33 cellular contexts compared by ENCODE assay signal in genomic region chr4:126798214-126798613, GRCh38.
"Had no signal": no experiment of that assay in that cellular context is flagged by ENCODE, and none has a peak within 500 bp of the region (broad histone marks: within the 10 kb centered on the region; RNA-seq: fewer than 3 reads in every experiment).

No MANE protein-coding gene starts in this region.

- H3K36me3 ChIP-seq: brain microvascular endothelial cell, colonic mucosa, esophagus squamous epithelium, gastroesophageal sphincter, heart right ventricle, WERI-Rb-1 had no signal

- H3K4me3 ChIP-seq: colonic mucosa, esophagus squamous epithelium, gastroesophageal sphincter, heart right ventricle had no signal

- H3K4me1 ChIP-seq: colonic mucosa, esophagus squamous epithelium, gastroesophageal sphincter had no signal

- H3K4me1 Mint-ChIP-seq: activated B cell treated with CpG ODN at 0.5 μM for 24 hours; activated T-helper 17 cell treated with anti-CD3 and anti-CD28 coated beads, Interleukin-2, amount 50 U/mL, for 72 hours; central memory CD8-positive, alpha-beta T cell; T-helper 17 cell had no signal

- H3K27ac ChIP-seq: brain microvascular endothelial cell, colonic mucosa, epithelial cell of prostate, esophagus squamous epithelium, gastroesophageal sphincter, heart right ventricle, WERI-Rb-1 had no signal

- H3K36me3 Mint-ChIP-seq: activated naive CD8-positive, alpha-beta T cell had no signal

- DNase-seq: activated B cell treated with CpG ODN at 0.5 μM for 24 hours; activated CD4-positive, alpha-beta T cell treated with anti-CD3 and anti-CD28 coated beads for 48 hours; activated CD4-positive, alpha-beta T cell treated with anti-CD3 and anti-CD28 coated beads, Interleukin-2, amount 50 U/mL, for 1 hour; activated CD4-positive, alpha-beta T cell treated with anti-CD3 and anti-CD28 coated beads, Interleukin-2, amount 50 U/mL, for 48 hours; activated CD8-positive, alpha-beta memory T cell treated with anti-CD3 and anti-CD28 coated beads for 24 hours; activated CD8-positive, alpha-beta T cell treated with anti-CD3 and anti-CD28 coated beads for 36 hours; activated effector memory CD4-positive, alpha-beta T cell treated with Interleukin-2 at 50 U/mL for 16 hours; activated gamma-delta T cell treated with Interleukin-2 at 50 U/mL for 16 hours; activated naive CD4-positive, alpha-beta T cell treated with anti-CD3 and anti-CD28 coated beads, Interleukin-2, amount 50 U/mL, for 16 hours; activated naive CD4-positive, alpha-beta T cell treated with Interleukin-2 at 50 U/mL for 16 hours; activated T-cell treated with anti-CD3 and anti-CD28 coated beads, Interleukin-2, amount 50 U/mL, for 4 hours; amniotic stem cell; anterior cingulate cortex; brain microvascular endothelial cell; colonic mucosa; effector CD8-positive, alpha-beta T cell; esophagus squamous epithelium; foreskin melanocyte; heart right ventricle; T-helper 17 cell; T1000; WERI-Rb-1 had no signal

- H3K27me3 Mint-ChIP-seq: activated B cell treated with CpG ODN at 0.5 μM for 24 hours; activated CD8-positive, alpha-beta T cell treated with anti-CD3 and anti-CD28 coated beads for 36 hours; activated naive CD8-positive, alpha-beta T cell; activated T-helper 17 cell treated with anti-CD3 and anti-CD28 coated beads, Interleukin-2, amount 50 U/mL, for 72 hours; central memory CD8-positive, alpha-beta T cell; T-helper 17 cell had no signal

- ATAC-seq: activated CD4-positive, CD25-positive, alpha-beta regulatory T cell treated with anti-CD3 and anti-CD28 coated beads, Interleukin-2, amount 50 U/mL, for 24 hours; activated CD8-positive, alpha-beta T cell treated with anti-CD3 and anti-CD28 coated beads for 36 hours; activated T-cell treated with anti-CD3 and anti-CD28 coated beads, Interleukin-2, amount 50 U/mL, for 4 hours; activated T-helper 17 cell treated with anti-CD3 and anti-CD28 coated beads, Interleukin-2, amount 50 U/mL, for 72 hours; gastroesophageal sphincter; heart right ventricle; T-helper 17 cell had no signal

- H3K9me3 ChIP-seq: colonic mucosa, esophagus squamous epithelium, gastroesophageal sphincter, heart right ventricle had no signal

- H3K27ac Mint-ChIP-seq: activated B cell treated with CpG ODN at 0.5 μM for 24 hours; activated CD8-positive, alpha-beta T cell treated with anti-CD3 and anti-CD28 coated beads for 36 hours; activated naive CD8-positive, alpha-beta T cell; activated T-helper 17 cell treated with anti-CD3 and anti-CD28 coated beads, Interleukin-2, amount 50 U/mL, for 72 hours; T-helper 17 cell; T-helper 2 cell treated with Interferon-gamma antibody and Interleukin-4, amounts not matched to agents 5 μg/mL and 100 μg/mL, for 36 hours had no signal

- H3K9me3 Mint-ChIP-seq: activated B cell treated with CpG ODN at 0.5 μM for 24 hours; activated T-cell treated with anti-CD3 and anti-CD28 coated beads, Interleukin-2, amount 50 U/mL, for 4 hours; activated T-helper 17 cell treated with anti-CD3 and anti-CD28 coated beads, Interleukin-2, amount 50 U/mL, for 72 hours had no signal

- H3K27me3 ChIP-seq: brain microvascular endothelial cell, colonic mucosa, esophagus squamous epithelium, gastroesophageal sphincter, heart right ventricle had no signal

- FAIRE-seq: astrocyte, bronchial epithelial cell, endometrium, endothelial cell of umbilical vein had no signal

- H3K4me3 Mint-ChIP-seq: activated B cell treated with CpG ODN at 0.5 μM for 24 hours; activated CD8-positive, alpha-beta T cell treated with anti-CD3 and anti-CD28 coated beads for 36 hours; activated naive CD8-positive, alpha-beta T cell; activated T-cell treated with anti-CD3 and anti-CD28 coated beads, Interleukin-2, amount 50 U/mL, for 4 hours; activated T-helper 17 cell treated with anti-CD3 and anti-CD28 coated beads, Interleukin-2, amount 50 U/mL, for 72 hours; central memory CD8-positive, alpha-beta T cell; T-helper 17 cell; T-helper 2 cell treated with Interferon-gamma antibody and Interleukin-4, amounts not matched to agents 5 μg/mL and 100 μg/mL, for 36 hours had no signal
